27 cellular contexts compared by ENCODE assay signal in genomic region chr19:19181614-19182013, GRCh38. TPM values are rescaled to one million over a fixed set of nuclear protein-coding genes. Genes with fewer than 3 reads are reported as not detected.
"Had no signal": no experiment of that assay in that cellular context is flagged by ENCODE, and none has a peak within 500 bp of the region (broad histone marks: within the 10 kb centered on the region; RNA-seq: fewer than 3 reads in every experiment).

No MANE protein-coding gene starts in this region.

- H3K4me1 Mint-ChIP-seq: nephron had no signal

- H3K9me3 Mint-ChIP-seq: nephron; stimulated activated effector memory CD8-positive, alpha-beta T cell treated with anti-CD3 and anti-CD28 coated beads, Interleukin-12 subunit alpha, Interleukin-12 subunit beta, amount 100 ng/mL, for 72 hours had no signal

- DNase-seq: cortex of kidney; effector memory CD4-positive, alpha-beta T cell; gastrocnemius medialis; heart right ventricle; hypothalamus; kidney glomerular epithelial cell; mesendoderm; naive B cell; posterior cingulate gyrus; small intestine; stimulated activated CD4-positive, alpha-beta T cell treated with anti-CD3 and anti-CD28 coated beads, Interleukin-4, amount 100 ng/mL, for 1 hour; stimulated activated CD8-positive, alpha-beta memory T cell treated with anti-CD3 and anti-CD28 coated beads, Interleukin-4, amount 100 ng/mL, for 48 hours; stimulated activated naive CD8-positive, alpha-beta T cell treated with anti-CD3 and anti-CD28 coated beads, Interleukin-15, Interleukin-2, amounts not matched to agents 100 U/mL and 50 U/mL, for 24 hours; tibial artery; upper lobe of right lung had no signal

- H3K4me3 Mint-ChIP-seq: nephron; stimulated activated effector memory CD8-positive, alpha-beta T cell treated with anti-CD3 and anti-CD28 coated beads, Interleukin-12 subunit alpha, Interleukin-12 subunit beta, amount 100 ng/mL, for 72 hours had no signal

- H3K27me3 Mint-ChIP-seq: naive B cell had no signal

- H3K27ac ChIP-seq: epithelial cell of prostate, esophagus muscularis mucosa, gastrocnemius medialis, right atrium auricular region, tibial artery, upper lobe of right lung, vagina had no signal

- H3K9me3 ChIP-seq: gastrocnemius medialis, right atrium auricular region, tibial artery, upper lobe of right lung had no signal

- H3K4me3 ChIP-seq: esophagus muscularis mucosa, gastrocnemius medialis, heart right ventricle, right atrium auricular region, tibial artery, upper lobe of right lung, vagina had no signal

- H3K27ac Mint-ChIP-seq: naive B cell; nephron; stimulated activated effector memory CD8-positive, alpha-beta T cell treated with anti-CD3 and anti-CD28 coated beads, Interleukin-12 subunit alpha, Interleukin-12 subunit beta, amount 100 ng/mL, for 72 hours had no signal

- H3K27me3 ChIP-seq: esophagus muscularis mucosa, gastrocnemius medialis, heart right ventricle, right atrium auricular region, tibial artery, upper lobe of right lung, vagina had no signal

- H3K4me1 ChIP-seq: esophagus muscularis mucosa, gastrocnemius medialis, right atrium auricular region, tibial artery, upper lobe of right lung, vagina had no signal

- FAIRE-seq: islet of Langerhans, small intestine had no signal

RNA-seq across cellular contexts. Expression of gene MEF2B, which starts 11.6 kb away (rescaled TPM):
- total RNA-seq: esophagus muscularis mucosa, fibroblast of villous mesenchyme, right atrium auricular region, temporal lobe, vagina had no signal

RNA-seq across cellular contexts. Expression of gene NCAN, which starts 30.1 kb away (rescaled TPM):
- total RNA-seq: fibroblast of villous mesenchyme, gastrocnemius medialis, heart right ventricle, liver, lung microvascular endothelial cell, osteocyte, right atrium auricular region, upper lobe of right lung, vagina had no signal
- polyA plus RNA-seq: heart right ventricle had no signal
